ENCODE assay signal across 16 cellular contexts in genomic region chr11:48105096-48105990, GRCh38.
DNase-seq lines count a peak whose midpoint lies in the region; ATAC-seq and TF ChIP-seq lines count a peak whose summit lies in the region.
"Had no signal": no experiment of that assay in that cellular context is flagged by ENCODE, and none has a peak within 500 bp of the region (broad histone marks: within the 10 kb centered on the region; RNA-seq: fewer than 3 reads in every experiment).

No MANE protein-coding gene starts in this region.

- H3K18ac ChIP-seq in IMR-90 (ENCODE audit: low read depth, low read length) = no peak overlapping the region
- H3K18ac ChIP-seq in neuronal stem cell (ENCODE audit: low read length) = peak overlapping the region; percentile 15

- H4K5ac ChIP-seq in IMR-90 (ENCODE audit: low read depth, low read length) = no peak overlapping the region

- no TSS peak for BruUV-seq in IMR-90 (replicated peaks; lab: Mats Ljungman, UMichigan)

- H3K27me3 Mint-ChIP-seq in dendritic cell treated with granulocyte-macrophage colony-stimulating factor and Interleukin-4, amounts not matched to agents 40 ng/mL and 50 ng/mL, for 4 days = no peaks in the 10 kb centered on the region
- H3K27me3 Mint-ChIP-seq: stimulated activated naive CD8-positive, alpha-beta T cell treated with anti-CD3 and anti-CD28 coated beads, Interleukin-15, amount 100 ng/mL, for 72 hours had no signal

- TF ChIP-seq RAD21 in IMR-90 (IDR thresholded peaks at IDR 0.05; ENCODE audit: low read length) = no peak

- POLR2A ChIA-PET in IMR-90 (lab: Charles Lee; ENCODE audit: unreplicated experiment) = no interaction called here

- no peaks in the 10 kb centered on the region for H3K27me3 ChIP-seq in BLaER1
- no peaks in the 10 kb centered on the region for H3K27me3 ChIP-seq in IMR-90 (ENCODE audit: control insufficient read depth, insufficient read depth, low read length)
- H3K27me3 ChIP-seq in neuronal stem cell (ENCODE audit: control insufficient read depth in 3 of 3, insufficient read depth in 3 of 3, low read depth in 1 of 3, low read length in 3 of 3) = no peaks in the 10 kb centered on the region
- no peaks in the 10 kb centered on the region for H3K27me3 ChIP-seq in effector memory CD4-positive, alpha-beta T cell (replicated peaks; ENCODE audit: control insufficient read depth, insufficient read depth, low read length, poor library complexity, severe bottlenecking)
- H3K27me3 ChIP-seq: cardiac muscle cell had no signal

- H3K4me3 ChIP-seq in BLaER1 (no peak overlapping the region), IMR-90 (ENCODE audit: insufficient read depth, low read depth, low read length) (no peak overlapping the region), neuronal stem cell (ENCODE audit: low read length in 2 of 2) (no peak overlapping the region)
- H3K4me3 ChIP-seq in effector memory CD4-positive, alpha-beta T cell (ENCODE audit: insufficient read depth, low read depth, low read length, poor library complexity, severe bottlenecking) = no peak overlapping the region
- H3K4me3 ChIP-seq: cardiac muscle cell, smooth muscle cell had no signal

- intact Hi-C loops in IMR-90 (cut with micrococcal nuclease) = loop anchor here (5.0 kb wide), 1 partner anchor 103 kb away; no protein-coding TSS in a partner anchor
- intact Hi-C loops in dendritic cell treated with granulocyte-macrophage colony-stimulating factor and Interleukin-4, amounts not matched to agents 40 ng/mL and 50 ng/mL, for 4 days (cut with micrococcal nuclease) = loop anchor here (5.0 to 10.0 kb wide), 3 partner anchors 38 to 101 kb away; no protein-coding TSS in a partner anchor

- no peak overlapping the region for H3K23ac ChIP-seq in IMR-90 (ENCODE audit: low read depth, low read length)
- H3K23ac ChIP-seq in neuronal stem cell (ENCODE audit: low read depth, low read length, poor library complexity) = no peak overlapping the region

- H4K8ac ChIP-seq in IMR-90 (ENCODE audit: low read depth in 2 of 2, low read length in 2 of 2) (no peak overlapping the region), neuronal stem cell (ENCODE audit: low read depth, low read length) (no peak overlapping the region)

- H2BK5ac ChIP-seq in IMR-90 (ENCODE audit: low read depth, low read length, poor library complexity, severe bottlenecking) = no peak overlapping the region
- no peak overlapping the region for H2BK5ac ChIP-seq in neuronal stem cell (ENCODE audit: low read length)

- CTCF ChIA-PET in IMR-90 (lab: Yijun Ruan, JAX) = interaction anchor here (0.6 to 0.9 kb wide), 3 partner anchors 20 to 173 kb away, joined by 3 to 4 read pairs (median 4); no protein-coding TSS in a partner anchor

- peaks cover 76% of the 10 kb centered on the region for H3K4me1 ChIP-seq in BLaER1
- H3K4me1 ChIP-seq in IMR-90 (ENCODE audit: control insufficient read depth, insufficient read depth, low read length) = peaks cover 11% of the 10 kb centered on the region
- H3K4me1 ChIP-seq in neuronal stem cell (ENCODE audit: control insufficient read depth in 2 of 2, insufficient read depth in 1 of 2, low read depth in 1 of 2, low read length in 2 of 2) = peaks cover 15 to 22% of the 10 kb centered on the region in 2 donors
- peaks cover 22% of the 10 kb centered on the region for H3K4me1 ChIP-seq in effector memory CD4-positive, alpha-beta T cell (ENCODE audit: control insufficient read depth, insufficient read depth, low read length, poor library complexity, severe bottlenecking)

- no peak for TF ChIP-seq POLR2A in IMR-90 (IDR thresholded peaks at IDR 0.05; ENCODE audit: low read depth, low read length)

- no peak overlapping the region for H3K4me3 Mint-ChIP-seq in dendritic cell treated with granulocyte-macrophage colony-stimulating factor and Interleukin-4, amounts not matched to agents 40 ng/mL and 50 ng/mL, for 4 days
- H3K4me3 Mint-ChIP-seq: stimulated activated naive CD8-positive, alpha-beta T cell treated with anti-CD3 and anti-CD28 coated beads, Interleukin-15, amount 100 ng/mL, for 72 hours had no signal

- no peaks in the 10 kb centered on the region for H4K20me1 ChIP-seq in BLaER1
- H4K20me1 ChIP-seq in IMR-90 (ENCODE audit: insufficient read depth, low read length) = peaks cover 3% of the 10 kb centered on the region

- H4K91ac ChIP-seq in IMR-90 (ENCODE audit: insufficient read depth, low read depth, low read length) = no peak overlapping the region
- no peak overlapping the region for H4K91ac ChIP-seq in neuronal stem cell (ENCODE audit: low read depth, low read length, poor library complexity)

- no peak overlapping the region for H2BK20ac ChIP-seq in IMR-90 (ENCODE audit: low read depth, low read length)

- H2BK12ac ChIP-seq in neuronal stem cell (ENCODE audit: low read length) = no peak overlapping the region

- in situ Hi-C loops in IMR-90 (cut with MboI; ENCODE audit: low sequenced_read_pairs) = loop anchor here (10.0 kb wide), 1 partner anchor 251 kb away; no protein-coding TSS in a partner anchor

- H2AK9ac ChIP-seq in IMR-90 (replicated peaks; ENCODE audit: low read depth, low read length, poor library complexity) = no peak overlapping the region

- ATAC-seq in IMR-90 (ENCODE audit: low read depth) = no peak
- ATAC-seq in GM19324 (IDR thresholded peaks at IDR 0.05; ENCODE audit: low FRiP score, unreplicated experiment) = no peak
- no peak for ATAC-seq in GM21423 (IDR thresholded peaks at IDR 0.05; ENCODE audit: unreplicated experiment)
- ATAC-seq in GM19035 (IDR thresholded peaks at IDR 0.05; ENCODE audit: unreplicated experiment) = no peak
- ATAC-seq: activated CD4-positive, CD25-positive, alpha-beta regulatory T cell treated with anti-CD3 and anti-CD28 coated beads, Interleukin-2, amount 50 U/mL, for 24 hours; activated naive CD4-positive, alpha-beta T cell treated with anti-CD3 and anti-CD28 coated beads, Interleukin-2, amount 50 U/mL, for 72 hours; stimulated activated naive CD8-positive, alpha-beta T cell treated with anti-CD3 and anti-CD28 coated beads, Interleukin-15, amount 100 ng/mL, for 72 hours had no signal

- H3K56ac ChIP-seq in IMR-90 (ENCODE audit: extremely low read depth, insufficient read depth, low read length) = no peak overlapping the region

- H2BK15ac ChIP-seq in IMR-90 (ENCODE audit: low read depth, low read length) (no peak overlapping the region), neuronal stem cell (ENCODE audit: low read length) (no peak overlapping the region)

- H3K79me1 ChIP-seq in IMR-90 (ENCODE audit: low read depth in 1 of 2, low read length in 2 of 2) (peaks cover 24 to 67% of the 10 kb centered on the region in 2 experiments), neuronal stem cell (ENCODE audit: low read depth, low read length) (peaks cover 3% of the 10 kb centered on the region)

- peaks cover 16% of the 10 kb centered on the region for H3K36me3 Mint-ChIP-seq in dendritic cell treated with granulocyte-macrophage colony-stimulating factor and Interleukin-4, amounts not matched to agents 40 ng/mL and 50 ng/mL, for 4 days (ENCODE audit: low read depth)
- H3K36me3 Mint-ChIP-seq: activated naive CD4-positive, alpha-beta T cell treated with anti-CD3 and anti-CD28 coated beads, Interleukin-2, amount 50 U/mL, for 72 hours had no signal

- H3K4me2 ChIP-seq in BLaER1 = peak overlapping the region; percentile 87
- H3K4me2 ChIP-seq in IMR-90 (ENCODE audit: low read depth, low read length) = no peak overlapping the region
- H3K4me2 ChIP-seq in neuronal stem cell (ENCODE audit: insufficient read depth, low read length, poor library complexity, severe bottlenecking) = no peak overlapping the region
- H3K4me2 ChIP-seq: smooth muscle cell had no signal

- peak overlapping the region; percentile 82 for H3K27ac Mint-ChIP-seq in dendritic cell treated with granulocyte-macrophage colony-stimulating factor and Interleukin-4, amounts not matched to agents 40 ng/mL and 50 ng/mL, for 4 days

- H3K9me3 Mint-ChIP-seq in dendritic cell treated with granulocyte-macrophage colony-stimulating factor and Interleukin-4, amounts not matched to agents 40 ng/mL and 50 ng/mL, for 4 days = no peaks in the 10 kb centered on the region
- H3K9me3 Mint-ChIP-seq: activated naive CD4-positive, alpha-beta T cell treated with anti-CD3 and anti-CD28 coated beads, Interleukin-2, amount 50 U/mL, for 72 hours; stimulated activated naive CD8-positive, alpha-beta T cell treated with anti-CD3 and anti-CD28 coated beads, Interleukin-15, amount 100 ng/mL, for 72 hours had no signal

- dilution Hi-C loops in IMR-90 (cut with HindIII; ENCODE audit: low sequenced_read_pairs, unreplicated experiment) = no loop called here

- no peak for TF ChIP-seq CTCF in IMR-90 (conservative IDR thresholded peaks at IDR 0.05; ENCODE audit: low read depth, low read length)

- H3K14ac ChIP-seq in IMR-90 (replicated peaks; ENCODE audit: low read depth, low read length) (no peak overlapping the region), neuronal stem cell (ENCODE audit: low read length) (no peak overlapping the region)

- H3K4ac ChIP-seq in IMR-90 (ENCODE audit: low read depth, low read length) (no peak overlapping the region), neuronal stem cell (ENCODE audit: low read length) (no peak overlapping the region)

- H2AFZ ChIP-seq in IMR-90 (replicated peaks; ENCODE audit: low read length, poor library complexity) (no peak overlapping the region), neuronal stem cell (ENCODE audit: low read length) (no peak overlapping the region)

- H3K9me1 ChIP-seq in IMR-90 (ENCODE audit: insufficient read depth, low read length) = peaks cover 24% of the 10 kb centered on the region; the same call in 1 of the 2 replicates

- no peak for DNase-seq in IMR-90
- no peak for DNase-seq in neuronal stem cell (ENCODE audit: low spot score)
- DNase-seq in effector memory CD4-positive, alpha-beta T cell = no peak
- DNase-seq: DMS153; NCI-H1417 treated with DMSO at 0.1 percent for 48 hours; SHP77 treated with DMSO at 0.1 percent for 48 hours; stimulated activated naive CD8-positive, alpha-beta T cell treated with anti-CD3 and anti-CD28 coated beads, Interleukin-15, amount 100 ng/mL, for 72 hours had no signal

- H3K27ac ChIP-seq in BLaER1 = peak overlapping the region; percentile 97
- H3K27ac ChIP-seq in IMR-90 (ENCODE audit: insufficient read depth, low read length) = no peak overlapping the region
- H3K27ac ChIP-seq in neuronal stem cell (replicated peaks; ENCODE audit: low read length) = no peak overlapping the region
- no peak overlapping the region for H3K27ac ChIP-seq in effector memory CD4-positive, alpha-beta T cell (ENCODE audit: insufficient read depth, low read length, poor library complexity, severe bottlenecking)
- H3K27ac ChIP-seq: cardiac muscle cell had no signal

- H3K36me3 ChIP-seq in BLaER1 = no peaks in the 10 kb centered on the region
- no peaks in the 10 kb centered on the region for H3K36me3 ChIP-seq in IMR-90 (ENCODE audit: control insufficient read depth, insufficient read depth, low read length)
- no peaks in the 10 kb centered on the region for H3K36me3 ChIP-seq in neuronal stem cell (replicated peaks in 1 of 2; ENCODE audit: control insufficient read depth in 2 of 2, insufficient read depth in 2 of 2, low read length in 2 of 2)
- H3K36me3 ChIP-seq in effector memory CD4-positive, alpha-beta T cell (ENCODE audit: control insufficient read depth, insufficient read depth, low read length) = no peaks in the 10 kb centered on the region
- H3K36me3 ChIP-seq: cardiac muscle cell had no signal

- WGBS in IMR-90 (ENCODE audit: extremely low coverage in 2 of 2, insufficient read length in 1 of 2), 2 experiments = 100% methylated on average over 2 of the region's 10 CpGs; no CpG with 5 or more reads in 1 of the 2 experiments
- no CpG with 5 or more reads among the region's 10 CpGs for WGBS in neuronal stem cell (ENCODE audit: extremely low coverage in 2 of 2, insufficient read length in 2 of 2, insufficient replicate concordance in 1 of 2), 2 donors

- H3K9me3 ChIP-seq in BLaER1 (no peaks in the 10 kb centered on the region), IMR-90 (ENCODE audit: control insufficient read depth, insufficient read depth, low read length) (no peaks in the 10 kb centered on the region), neuronal stem cell (replicated peaks in 1 of 2; ENCODE audit: control insufficient read depth in 2 of 2, insufficient read depth in 1 of 2, low read depth in 1 of 2, low read length in 2 of 2) (no peaks in the 10 kb centered on the region)
- no peaks in the 10 kb centered on the region for H3K9me3 ChIP-seq in effector memory CD4-positive, alpha-beta T cell (ENCODE audit: control insufficient read depth, low read length)

- H2BK120ac ChIP-seq in IMR-90 (ENCODE audit: low read depth, low read length) = no peak overlapping the region
- H2BK120ac ChIP-seq in neuronal stem cell (ENCODE audit: low read depth, low read length) = no peak overlapping the region

- H2AK5ac ChIP-seq in IMR-90 (ENCODE audit: low read depth, low read length) (peak overlapping the region; percentile 45), neuronal stem cell (ENCODE audit: low read depth, low read length) (no peak overlapping the region)

- peaks cover 91% of the 10 kb centered on the region for H3K4me1 Mint-ChIP-seq in dendritic cell treated with granulocyte-macrophage colony-stimulating factor and Interleukin-4, amounts not matched to agents 40 ng/mL and 50 ng/mL, for 4 days (ENCODE audit: low read depth)

- H3K9ac ChIP-seq in BLaER1 = 0 out of 2 replicates have a peak overlapping the region, but pooled peaks have one; percentile 23
- H3K9ac ChIP-seq in IMR-90 (ENCODE audit: low read depth, low read length) = no peak overlapping the region
- no peak overlapping the region for H3K9ac ChIP-seq in neuronal stem cell (ENCODE audit: low read depth, low read length, poor library complexity)
